In the genomic region with DNA sequence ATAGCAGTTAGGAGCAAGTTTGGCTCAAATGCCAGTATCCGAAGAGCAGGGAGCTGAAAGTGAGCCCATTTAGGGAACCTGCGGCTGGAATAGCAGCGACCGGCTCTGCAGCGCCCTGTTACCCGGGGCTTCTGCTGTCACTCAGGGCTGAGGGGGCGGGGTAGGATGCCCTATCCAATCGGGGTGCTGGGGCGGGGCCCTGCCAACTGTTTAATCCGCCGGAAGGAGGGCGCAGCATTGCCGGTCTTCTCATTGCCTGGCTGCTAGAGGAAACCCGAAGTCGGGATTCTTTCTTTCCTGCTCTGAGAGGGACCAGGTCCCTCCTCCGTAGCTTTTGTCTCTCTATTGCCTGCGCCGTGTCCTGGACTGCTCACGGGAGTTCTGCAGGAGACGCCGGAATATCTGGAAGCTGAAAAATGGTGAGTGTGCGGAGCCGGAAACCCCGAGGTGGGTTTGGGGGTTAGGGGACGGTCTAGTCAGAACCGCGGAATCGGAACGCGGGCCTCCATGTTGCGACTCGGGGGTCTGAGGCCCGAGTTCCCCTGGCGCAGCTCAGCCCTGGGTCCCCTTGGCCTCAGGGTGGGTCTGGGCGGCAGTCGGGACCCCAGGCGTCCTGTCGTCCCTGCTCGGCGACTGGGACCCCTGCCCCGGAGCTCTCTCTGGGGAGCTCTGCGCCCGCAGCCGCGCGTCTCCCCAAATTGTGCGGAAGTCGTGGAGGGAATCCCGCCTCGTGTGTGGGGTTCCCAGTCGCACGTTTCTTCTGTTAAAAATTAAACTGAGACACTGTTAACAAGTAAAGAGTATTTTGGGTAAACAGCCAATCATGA, we compare ENCODE assay signal across 8 cellular contexts. TPM values are rescaled to one million over a fixed set of nuclear protein-coding genes. Genes with fewer than 3 reads are reported as not detected.
A peak's percentile ranks its signal among the peaks of the same experiment; 100 is the strongest.
DNase-seq lines count a peak whose midpoint lies in the region; ATAC-seq and TF ChIP-seq lines count a peak whose summit lies in the region.

No MANE protein-coding gene starts in this region.

- peak overlapping the region; percentile 88 for H3K4me3 ChIP-seq in OCI-LY3 (ENCODE audit: low read length)
- peak overlapping the region; percentile 58 to 91 for H3K4me3 ChIP-seq in muscle layer of colon (ENCODE audit: low read depth in 1 of 2, low read length in 2 of 2)

- H3K4me2 ChIP-seq in OCI-LY3 (ENCODE audit: low read length) = peak overlapping the region; percentile 95

- ATAC-seq in GM19455 (IDR thresholded peaks at IDR 0.05; ENCODE audit: unreplicated experiment) (peak; percentile 72), esophagus mucosa (peak; percentile 99)

- peaks cover 24% of the 10 kb centered on the region for H4K20me1 ChIP-seq in OCI-LY3 (ENCODE audit: insufficient read depth, low read length)

- H3K9me3 ChIP-seq in OCI-LY3 (ENCODE audit: insufficient read depth, low read length) (peaks cover 3% of the 10 kb centered on the region; the same call in 1 of the 2 replicates), muscle layer of colon (ENCODE audit: low read length) (no peaks in the 10 kb centered on the region)

- peak; percentile 97 for DNase-seq in CD1c-positive myeloid dendritic cell (ENCODE audit: extremely low spot score)
- DNase-seq in HUDEP-2 (lab: John Stamatoyannopoulos, UW; ENCODE audit: unreplicated experiment in 76 of 76) = peak in 75 of 76 experiments; percentile 57 to 99 (median 94)
- DNase-seq in activated T-cell treated with anti-CD3 and anti-CD28 coated beads for 4 hours = peak; percentile 92
- peak; percentile 95 for DNase-seq in stimulated activated CD8-positive, alpha-beta memory T cell treated with anti-CD3 and anti-CD28 coated beads, Interleukin-4, amount 100 ng/mL, for 48 hours

- H2AFZ ChIP-seq in OCI-LY3 (ENCODE audit: low read depth, low read length) = peak overlapping the region; percentile 92

- H3K79me2 ChIP-seq in OCI-LY3 (ENCODE audit: low read length) = peaks cover 37% of the 10 kb centered on the region

- H3K9ac ChIP-seq in OCI-LY3 (ENCODE audit: low read length) (peak overlapping the region; percentile 88), muscle layer of colon (ENCODE audit: low read length) (peak overlapping the region; percentile 88)

- H3K27me3 ChIP-seq in OCI-LY3 (ENCODE audit: low read depth, low read length) = no peaks in the 10 kb centered on the region
- H3K27me3 ChIP-seq in muscle layer of colon (ENCODE audit: control insufficient read depth in 1 of 2, insufficient read depth in 2 of 2, low read length in 2 of 2) = no peaks in the 10 kb centered on the region

- H3K36me3 ChIP-seq in OCI-LY3 (replicated peaks; ENCODE audit: low read depth, low read length) = peaks cover 9% of the 10 kb centered on the region
- H3K36me3 ChIP-seq in muscle layer of colon (ENCODE audit: insufficient read depth, low read length) = no peaks in the 10 kb centered on the region

- no peak for TF ChIP-seq CTCF in OCI-LY3 (IDR thresholded peaks at IDR 0.05; ENCODE audit: low read depth, low read length)

- H3K27ac ChIP-seq in OCI-LY3 (ENCODE audit: low read length) (peak overlapping the region; percentile 87), muscle layer of colon (ENCODE audit: low read depth, low read length) (peak overlapping the region; percentile 87)

- H3K4me1 ChIP-seq in OCI-LY3 (ENCODE audit: low read length) (peaks cover 8% of the 10 kb centered on the region), muscle layer of colon (ENCODE audit: insufficient read depth, low read length) (peaks cover 5% of the 10 kb centered on the region)

RNA-seq across cellular contexts. Expression of a gene that starts 22.8 kb away (rescaled TPM):
- total RNA-seq in esophagus mucosa = 0.96 TPM

RNA-seq across cellular contexts. Expression of a gene that starts 47.9 kb away (rescaled TPM):
- total RNA-seq in esophagus mucosa = 4.0 TPM

Comparison
In these comparisons a context has a peak if more than half of its experiments do, and no peak if none do; other contexts are left out.
1. Peak in every context shown above with its lines: DNase-seq, ATAC-seq, H3K4me3 ChIP-seq and H3K27ac ChIP-seq.